2 cellular contexts compared by ENCODE assay signal in genomic region chr4:105991726-105992125, GRCh38.
TF ChIP-seq lines count a peak whose summit lies in the region.

No MANE protein-coding gene starts in this region.

TF ChIP-seq in GM23338, 12 proteins besides CTCF, POLR2A, EP300 and RAD21:
- TF ChIP-seq ZNF462 (CRISPR knock-in tag; IDR thresholded peaks at IDR 0.05): no peak
- TF ChIP-seq JUNB (IDR thresholded peaks at IDR 0.05; ENCODE audit: unreplicated experiment): no peak
- no peak for TF ChIP-seq NANOG (IDR thresholded peaks at IDR 0.05; ENCODE audit: borderline replicate concordance)
- TF ChIP-seq REST (IDR thresholded peaks at IDR 0.05; ENCODE audit: unreplicated experiment): no peak
- TF ChIP-seq ETS1 (IDR thresholded peaks at IDR 0.05): no peak
- TF ChIP-seq ZNF114 (CRISPR knock-in tag; IDR thresholded peaks at IDR 0.05): no peak
- TF ChIP-seq EZH2phosphoT487 (IDR thresholded peaks at IDR 0.05; ENCODE audit: unreplicated experiment): no peak
- TF ChIP-seq CREB1 (CRISPR knock-in tag; IDR thresholded peaks at IDR 0.05; ENCODE audit: low read depth): no peak
- TF ChIP-seq STAT1 (IDR thresholded peaks at IDR 0.05; ENCODE audit: unreplicated experiment): no peak

TF ChIP-seq in WTC11, 78 proteins besides CTCF, POLR2A, EP300 and RAD21 (continued from another document):
- no peak for TF ChIP-seq STAT6 (CRISPR knock-in tag; conservative IDR thresholded peaks at IDR 0.05; ENCODE audit: low read depth)
- no peak for TF ChIP-seq HMGXB4 (CRISPR knock-in tag; IDR thresholded peaks at IDR 0.05)
- TF ChIP-seq AFF4 (CRISPR knock-in tag; IDR thresholded peaks at IDR 0.05; ENCODE audit: borderline replicate concordance): no peak
- TF ChIP-seq IRF2 (CRISPR knock-in tag; IDR thresholded peaks at IDR 0.05; ENCODE audit: borderline replicate concordance, low read depth): no peak
- no peak for TF ChIP-seq CREM (CRISPR knock-in tag; IDR thresholded peaks at IDR 0.05)
- no peak for TF ChIP-seq KAT7 (CRISPR knock-in tag; IDR thresholded peaks at IDR 0.05; ENCODE audit: borderline replicate concordance)
- no peak for TF ChIP-seq SOX15 (CRISPR knock-in tag; IDR thresholded peaks at IDR 0.05)
- TF ChIP-seq TCF7 (CRISPR knock-in tag; IDR thresholded peaks at IDR 0.05; ENCODE audit: low read depth): no peak
- TF ChIP-seq NR2C2 (CRISPR knock-in tag; IDR thresholded peaks at IDR 0.05): no peak
- TF ChIP-seq ERG (CRISPR knock-in tag; IDR thresholded peaks at IDR 0.05): no peak
- TF ChIP-seq ATF2 (CRISPR knock-in tag; IDR thresholded peaks at IDR 0.05; ENCODE audit: borderline replicate concordance, low read depth): no peak
- no peak for TF ChIP-seq GABPB1 (CRISPR knock-in tag; IDR thresholded peaks at IDR 0.05)
- no peak for TF ChIP-seq ZNF532 (CRISPR knock-in tag; IDR thresholded peaks at IDR 0.05; ENCODE audit: borderline replicate concordance)
- TF ChIP-seq ESRRA (CRISPR knock-in tag; IDR thresholded peaks at IDR 0.05; ENCODE audit: borderline replicate concordance): no peak
- TF ChIP-seq ZBTB21 (CRISPR knock-in tag; IDR thresholded peaks at IDR 0.05; ENCODE audit: borderline replicate concordance): no peak
